Comparison of ENCODE assay signal across 11 cellular contexts in the genomic region with DNA sequence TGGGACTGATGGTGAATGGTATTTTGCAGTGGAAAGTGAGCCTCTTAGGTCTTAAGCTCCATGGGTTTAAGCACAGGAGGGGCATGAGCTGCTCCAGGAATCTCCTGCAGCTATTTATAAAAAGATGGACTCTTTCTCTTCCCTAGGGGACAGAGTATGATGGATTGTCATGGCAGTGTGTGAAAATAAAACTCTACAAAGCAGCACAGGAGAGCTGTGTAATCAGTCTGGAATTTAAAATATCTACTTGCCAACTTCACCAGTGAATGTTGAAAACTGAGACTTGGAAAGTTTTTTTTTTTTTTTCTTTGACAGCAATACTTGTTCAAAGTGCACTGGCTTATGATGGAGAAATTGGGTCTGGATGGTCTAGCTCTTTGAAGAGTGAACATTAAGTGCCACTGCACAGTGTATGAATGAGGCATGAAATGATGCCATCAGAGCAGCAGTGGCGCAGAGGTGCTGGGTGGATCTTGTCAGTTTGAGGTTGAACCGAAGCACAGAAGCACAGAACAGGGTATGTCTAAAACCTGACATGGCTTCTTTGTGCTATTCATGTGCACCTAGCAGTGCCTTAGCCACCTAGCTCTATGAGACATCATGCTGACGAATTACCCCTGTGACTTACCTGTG.
DNase-seq lines count a peak whose midpoint lies in the region; ATAC-seq and TF ChIP-seq lines count a peak whose summit lies in the region.
"Had no signal": no experiment of that assay in that cellular context is flagged by ENCODE, and none has a peak within 500 bp of the region (broad histone marks: within the 10 kb centered on the region; RNA-seq: fewer than 3 reads in every experiment).

No MANE protein-coding gene starts in this region.

- no peaks in the 10 kb centered on the region for H4K20me1 ChIP-seq in GM23248 (ENCODE audit: insufficient read depth)

- no peaks in the 10 kb centered on the region for H3K79me2 ChIP-seq in GM23248 (ENCODE audit: insufficient read depth)

- H3K36me3 ChIP-seq in GM23248 (ENCODE audit: low read depth): no peaks in the 10 kb centered on the region
- peaks cover 8% of the 10 kb centered on the region for H3K36me3 ChIP-seq in left ventricle myocardium inferior

- TF ChIP-seq CTCF in left ventricle myocardium inferior (IDR thresholded peaks at IDR 0.05; ENCODE audit: borderline replicate concordance): no peak
- TF ChIP-seq CTCF in GM13976 (IDR thresholded peaks at IDR 0.05; ENCODE audit: borderline replicate concordance, control extremely low read depth, extremely low read depth, insufficient read depth, missing control alignments): no peak

- WGBS in GM23248 (ENCODE audit: low coverage in 1 of 2, low lambda C conversion rate in 2 of 2, missing lambda C conversion rate in 2 of 2), 2 experiments: 95 to 96% methylated on average over 3 of the region's 3 CpGs

- H3K9me2 ChIP-seq in GM23248 (ENCODE audit: insufficient read depth): no peaks in the 10 kb centered on the region

- peak; percentile 74 for DNase-seq in GM23248
- peak; percentile 81 for DNase-seq in amniotic epithelial cell (ENCODE audit: low read depth)
- no peak for DNase-seq in left ventricle myocardium inferior
- peak; percentile 69 for DNase-seq in smooth muscle cell of the brain vasculature (ENCODE audit: low read depth, low spot score)
- DNase-seq in NCI-H2196 treated with DMSO at 0.1 percent for 48 hours (lab: John Stamatoyannopoulos, UW; ENCODE audit: unreplicated experiment): no peak
- DNase-seq in GM13976 (ENCODE audit: low spot score): no peak
- no peak for DNase-seq in NOMO-1 treated with dmso at 0.1 percent for 144 hours (lab: John Stamatoyannopoulos, UW; ENCODE audit: unreplicated experiment)
- DNase-seq: activated CD4-positive, alpha-beta T cell treated with anti-CD3 and anti-CD28 coated beads, Interleukin-2, amount 50 U/mL, for 48 hours; activated naive CD8-positive, alpha-beta T cell treated with anti-CD3 and anti-CD28 coated beads, Interleukin-2, amount 10 ng/mL, durations not matched to agents 7 days and 5 days; stimulated activated CD4-positive, alpha-beta T cell treated with anti-CD3 and anti-CD28 coated beads, Interleukin-4, amount 100 ng/mL, for 1 hour had no signal

- H3K27ac ChIP-seq in GM23248 (peak overlapping the region; percentile 49), left ventricle myocardium inferior (replicated peaks) (peak overlapping the region; percentile 62)

- peak overlapping the region; percentile 37 for H3K4me2 ChIP-seq in GM23248 (ENCODE audit: unreplicated experiment)

- intact Hi-C loops in left ventricle myocardium inferior (cut with micrococcal nuclease): no loop called here

- 0 out of 2 replicates have a peak overlapping the region, but pooled peaks have one; percentile 29 for H3K9ac ChIP-seq in GM23248

- in situ Hi-C loops in GM23248 (cut with MboI) (no loop called here), GM13976 (cut with MboI; ENCODE audit: low sequenced_read_pairs, unreplicated experiment) (no loop called here)

- peaks cover 20% of the 10 kb centered on the region for H3K4me1 ChIP-seq in GM23248 (ENCODE audit: insufficient read depth)
- peaks cover 75% of the 10 kb centered on the region for H3K4me1 ChIP-seq in left ventricle myocardium inferior

- H3K4me3 ChIP-seq in GM23248 (no peak overlapping the region), left ventricle myocardium inferior (no peak overlapping the region)

- H3K27me3 ChIP-seq in GM23248 (replicated peaks; ENCODE audit: insufficient read depth) (no peaks in the 10 kb centered on the region), left ventricle myocardium inferior (ENCODE audit: low read depth) (no peaks in the 10 kb centered on the region)

- H3F3A ChIP-seq in GM23248 (ENCODE audit: insufficient read depth): peaks cover 7% of the 10 kb centered on the region; the same call in 1 of the 2 replicates

- no peak overlapping the region for H2AFZ ChIP-seq in GM23248

- H3K9me3 ChIP-seq in GM23248 (ENCODE audit: low read depth) (no peaks in the 10 kb centered on the region), left ventricle myocardium inferior (replicated peaks) (peaks cover 27% of the 10 kb centered on the region)

- ATAC-seq in GM18517 (IDR thresholded peaks at IDR 0.05; ENCODE audit: unreplicated experiment): no peak

Comparison
In these comparisons a context has a peak if more than half of its experiments do, and no peak if none do; other contexts are left out.
1. DNase-seq: peak in GM23248 (single experiment), amniotic epithelial cell (single experiment) and smooth muscle cell of the brain vasculature (single experiment); none in left ventricle myocardium inferior (single experiment), NCI-H2196 treated with DMSO at 0.1 percent for 48 hours (single experiment), GM13976 (single experiment) and NOMO-1 treated with dmso at 0.1 percent for 144 hours (single experiment).